1 cellular context compared by ENCODE assay signal in genomic region chr14:45096218-45096617, GRCh38.
TF ChIP-seq lines count a peak whose summit lies in the region.

No MANE protein-coding gene starts in this region.

TF ChIP-seq in HCT116, 20 proteins besides CTCF, POLR2A, EP300 and RAD21 (continued from another document):
- no peak for TF ChIP-seq CEBPB (IDR thresholded peaks at IDR 0.05; ENCODE audit: low read depth)
- TF ChIP-seq YY1 (IDR thresholded peaks at IDR 0.05; ENCODE audit: extremely low read depth, insufficient replicate concordance, low read depth, low read length): no peak
- TF ChIP-seq ELF1 (IDR thresholded peaks at IDR 0.05; ENCODE audit: borderline replicate concordance, low read depth): no peak
- no peak for TF ChIP-seq FOSL1 (IDR thresholded peaks at IDR 0.05; ENCODE audit: low read depth)
